ENCODE assay signal across 1 cellular context in genomic region chr1:103529746-103530145, GRCh38.
TF ChIP-seq lines count a peak whose summit lies in the region.

No MANE protein-coding gene starts in this region.

TF ChIP-seq in HepG2, 621 proteins besides CTCF, POLR2A, EP300 and RAD21:
- TF ChIP-seq ZKSCAN1 (IDR thresholded peaks at IDR 0.05; ENCODE audit: low read length) = 0 out of 2 replicates have a peak, but pooled peaks have one; percentile 76
- TF ChIP-seq KAT8 (CRISPR knock-in tag; IDR thresholded peaks at IDR 0.05) = no peak
